1 cellular context compared by ENCODE assay signal in genomic region chr18:69956037-69956436, GRCh38.
TF ChIP-seq lines count a peak whose summit lies in the region.

No MANE protein-coding gene starts in this region.

TF ChIP-seq in K562, 482 proteins besides CTCF, POLR2A, EP300 and RAD21 (continued from another document):
- no peak for TF ChIP-seq E2F1 (CRISPR knock-in tag; IDR thresholded peaks at IDR 0.05)
- TF ChIP-seq ARHGAP35 (IDR thresholded peaks at IDR 0.05; ENCODE audit: partially characterized antibody) = no peak
- no peak for TF ChIP-seq THAP7 (CRISPR knock-in tag; IDR thresholded peaks at IDR 0.05)
- TF ChIP-seq TRIM28 (IDR thresholded peaks at IDR 0.05) = no peak
- no peak for TF ChIP-seq SNIP1 (IDR thresholded peaks at IDR 0.05; ENCODE audit: low read depth)
- TF ChIP-seq ILK (tag; IDR thresholded peaks at IDR 0.05; ENCODE audit: borderline replicate concordance, low read depth) = no peak
